12 cellular contexts compared by ENCODE assay signal in the genomic region with DNA sequence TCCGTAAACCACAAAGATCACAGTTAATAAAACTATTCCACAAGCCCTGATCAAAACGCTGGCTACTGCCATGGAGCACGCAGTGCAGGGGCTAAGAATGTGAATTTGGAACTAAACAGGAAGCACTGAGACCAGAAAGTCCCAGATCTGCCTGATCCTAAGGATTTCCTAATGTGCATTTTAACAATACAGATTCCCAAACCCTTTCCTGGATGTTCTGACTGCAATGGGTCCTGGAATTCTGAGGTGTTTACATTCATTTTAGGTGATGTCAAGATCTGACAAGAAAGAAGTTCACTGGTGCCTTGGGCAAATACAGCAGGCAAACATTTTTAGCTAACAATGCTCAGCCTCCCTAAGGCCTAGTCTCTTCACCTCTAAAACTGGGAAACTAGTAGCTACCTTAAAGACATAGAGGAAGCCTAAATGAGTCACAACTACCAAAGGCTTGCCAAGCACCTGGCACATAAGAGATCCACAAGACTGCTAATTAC. TPM values are rescaled to one million over a fixed set of nuclear protein-coding genes. Genes with fewer than 3 reads are reported as not detected.
DNase-seq lines count a peak whose midpoint lies in the region; ATAC-seq lines count a peak whose summit lies in the region.
"Had no signal": no experiment of that assay in that cellular context is flagged by ENCODE, and none has a peak within 500 bp of the region (broad histone marks: within the 10 kb centered on the region; RNA-seq: fewer than 3 reads in every experiment).

No MANE protein-coding gene starts in this region.

- no peak overlapping the region for H3K4me3 ChIP-seq in skin epidermis

- H3K4me3 Mint-ChIP-seq in activated T-helper 17 cell treated with anti-CD3 and anti-CD28 coated beads, Interleukin-2, amount 50 U/mL, for 72 hours, result peak overlapping the region; percentile 18

- peak overlapping the region in 14 of 21 experiments; percentile 2 to 89 (median 50) for H3K27ac ChIP-seq in skin epidermis

- H3K4me1 Mint-ChIP-seq in activated T-helper 17 cell treated with anti-CD3 and anti-CD28 coated beads, Interleukin-2, amount 50 U/mL, for 72 hours, result peaks cover 52% of the 10 kb centered on the region

- peak; percentile 27 for ATAC-seq in activated T-helper 17 cell treated with anti-CD3 and anti-CD28 coated beads, Interleukin-2, amount 50 U/mL, for 72 hours (replicated peaks)
- no peak for ATAC-seq in HG03342 (IDR thresholded peaks at IDR 0.05; ENCODE audit: unreplicated experiment)

- H3K27me3 Mint-ChIP-seq in activated T-helper 17 cell treated with anti-CD3 and anti-CD28 coated beads, Interleukin-2, amount 50 U/mL, for 72 hours, result no peaks in the 10 kb centered on the region

- H3K36me3 Mint-ChIP-seq in activated T-helper 17 cell treated with anti-CD3 and anti-CD28 coated beads, Interleukin-2, amount 50 U/mL, for 72 hours (ENCODE audit: low read depth), result peaks cover 75% of the 10 kb centered on the region

- H3K27ac Mint-ChIP-seq in activated T-helper 17 cell treated with anti-CD3 and anti-CD28 coated beads, Interleukin-2, amount 50 U/mL, for 72 hours, result peak overlapping the region; percentile 4

- DNase-seq in HT1080 (ENCODE audit: low read depth) (peak; percentile 38), glomerular endothelial cell (ENCODE audit: extremely low read depth, low read depth, low spot score) (peak; percentile 58), midbrain (lab: John Stamatoyannopoulos, UW) (no peak), NCI-H2227 (lab: John Stamatoyannopoulos, UW; ENCODE audit: unreplicated experiment) (no peak), NCI-H146 (lab: John Stamatoyannopoulos, UW) (no peak)
- DNase-seq: activated effector memory CD4-positive, alpha-beta T cell treated with Interleukin-2 at 50 U/mL for 16 hours; effector CD8-positive, alpha-beta T cell; kidney; NCI-H526 treated with DMSO at 0.1 percent for 48 hours had no signal

- H3K9me3 Mint-ChIP-seq in activated T-helper 17 cell treated with anti-CD3 and anti-CD28 coated beads, Interleukin-2, amount 50 U/mL, for 72 hours, result no peaks in the 10 kb centered on the region

RNA-seq across cellular contexts. Expression of a gene that starts 10.3 kb away (rescaled TPM):
- 68.3 and 73.3 TPM in 2 replicates for total RNA-seq in HT1080 (2014; rRNA removed; shearing (Covaris generic))
- polyA plus RNA-seq in HT1080 (2015; cell fraction: cytosol; rRNA removed), result 85.7 and 86.0 TPM in 2 replicates
- 47.0 and 55.4 TPM in 2 replicates for polyA plus RNA-seq in HT1080 (2015; cell fraction: nucleus; rRNA removed)
- total RNA-seq in activated T-helper 17 cell treated with anti-CD3 and anti-CD28 coated beads, Interleukin-2, amount 50 U/mL, for 72 hours, result 10 to 100 TPM; 59.6 to 99.8 TPM
- total RNA-seq in glomerular endothelial cell, result 44.7 and 54.1 TPM in 2 replicates

RNA-seq across cellular contexts. Expression of a gene that starts 55.0 kb away (rescaled TPM):
- 4.7 and 6.0 TPM in 2 replicates for total RNA-seq in HT1080 (2014; rRNA removed; shearing (Covaris generic))
- polyA plus RNA-seq in HT1080 (2015; cell fraction: cytosol; rRNA removed), result 3.6 and 3.9 TPM in 2 replicates
- polyA plus RNA-seq in HT1080 (2015; cell fraction: nucleus; rRNA removed), result 8.5 and 10.2 TPM in 2 replicates
- total RNA-seq in activated T-helper 17 cell treated with anti-CD3 and anti-CD28 coated beads, Interleukin-2, amount 50 U/mL, for 72 hours, result 1 to 10 TPM; 7.7 to 9.1 TPM
- 4.6 and 5.9 TPM in 2 replicates for total RNA-seq in glomerular endothelial cell

RNA-seq across cellular contexts. Expression of a gene that starts 55.5 kb away (rescaled TPM):
- 21.0 and 21.8 TPM in 2 replicates for total RNA-seq in HT1080 (2014; rRNA removed; shearing (Covaris generic))
- 23.0 and 25.6 TPM in 2 replicates for polyA plus RNA-seq in HT1080 (2015; cell fraction: cytosol; rRNA removed)
- 39.9 and 42.4 TPM in 2 replicates for polyA plus RNA-seq in HT1080 (2015; cell fraction: nucleus; rRNA removed)
- 100 to 1,000 TPM; 163 to 216 TPM for total RNA-seq in activated T-helper 17 cell treated with anti-CD3 and anti-CD28 coated beads, Interleukin-2, amount 50 U/mL, for 72 hours
- 117 and 165 TPM in 2 replicates for total RNA-seq in glomerular endothelial cell

Comparison
In these comparisons a context has a peak if more than half of its experiments do, and no peak if none do; other contexts are left out.
1. DNase-seq: peak in HT1080 (single experiment) and glomerular endothelial cell (single experiment); none in midbrain (single experiment), NCI-H2227 (single experiment) and NCI-H146 (single experiment).